Comparison of ENCODE assay signal across 22 cellular contexts in the genomic region with DNA sequence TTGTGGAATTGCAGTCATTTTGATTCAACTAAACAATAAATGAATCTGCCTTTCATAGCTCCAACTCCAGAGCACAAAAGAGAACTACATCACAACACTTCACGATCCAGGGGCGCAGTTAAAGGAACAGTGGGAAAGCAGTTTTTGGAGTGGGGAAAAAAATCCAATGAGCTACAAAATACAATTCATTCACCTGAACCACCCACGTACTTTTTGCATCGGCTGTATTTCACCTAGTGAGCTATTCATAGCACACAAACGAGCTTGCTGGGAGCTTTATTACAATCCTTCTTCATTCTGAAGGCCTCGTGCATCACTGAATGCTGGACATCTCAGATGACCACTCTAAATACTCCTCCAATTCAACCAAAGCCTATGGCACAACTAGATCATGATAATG.
A peak's percentile ranks its signal among the peaks of the same experiment; 100 is the strongest.
DNase-seq lines count a peak whose midpoint lies in the region.
"Had no signal": no experiment of that assay in that cellular context is flagged by ENCODE, and none has a peak within 500 bp of the region (broad histone marks: within the 10 kb centered on the region; RNA-seq: fewer than 3 reads in every experiment).

No MANE protein-coding gene starts in this region.

- DNase-seq in NCI-H146 (lab: John Stamatoyannopoulos, UW) (peak; percentile 5), NCI-H146 treated with DMSO at 0.1 percent for 48 hours (lab: John Stamatoyannopoulos, UW; ENCODE audit: unreplicated experiment) (no peak), NCI-H2107 (lab: John Stamatoyannopoulos, UW) (peak; percentile 6), medulla oblongata (ENCODE audit: extremely low spot score) (peak; percentile 19), renal cortical epithelial cell (ENCODE audit: low read depth) (peak; percentile 9), cardiac septum (ENCODE audit: low spot score) (no peak), DMS53 treated with DMSO at 0.1 percent for 48 hours (lab: John Stamatoyannopoulos, UW; ENCODE audit: unreplicated experiment) (no peak)
- no peak for DNase-seq in activated CD8-positive, alpha-beta memory T cell treated with anti-CD3 and anti-CD28 coated beads, Interleukin-2, amount 50 U/mL, for 4 hours
- DNase-seq: CD4-positive, CD25-positive, alpha-beta regulatory T cell; GOT3; HCEC 1CT; KG1; MG63; NCI-H1436 treated with DMSO at 0.1 percent for 48 hours; NCI-H2029 treated with DMSO at 0.1 percent for 48 hours; NCI-H2227 treated with DMSO at 0.1 percent for 48 hours; NCI-H524; NCI-H82; NK-92 treated with Interleukin-12 subunit alpha and Interleukin-12 subunit beta, amount 100 ng/mL, for 24 hours; PC-3; SK-N-SH; SW 1271 had no signal

- intact Hi-C loops in cardiac septum (cut with DNase I) = no loop called here

Comparison
In these comparisons a context has a peak if more than half of its experiments do, and no peak if none do; other contexts are left out.
1. DNase-seq: peak in NCI-H146 (single experiment), NCI-H2107 (single experiment), medulla oblongata (single experiment) and renal cortical epithelial cell (single experiment); none in NCI-H146 treated with DMSO at 0.1 percent for 48 hours (single experiment), activated CD8-positive, alpha-beta memory T cell treated with anti-CD3 and anti-CD28 coated beads, Interleukin-2, amount 50 U/mL, for 4 hours (single experiment), cardiac septum (single experiment) and DMS53 treated with DMSO at 0.1 percent for 48 hours (single experiment).